In the genomic region with DNA sequence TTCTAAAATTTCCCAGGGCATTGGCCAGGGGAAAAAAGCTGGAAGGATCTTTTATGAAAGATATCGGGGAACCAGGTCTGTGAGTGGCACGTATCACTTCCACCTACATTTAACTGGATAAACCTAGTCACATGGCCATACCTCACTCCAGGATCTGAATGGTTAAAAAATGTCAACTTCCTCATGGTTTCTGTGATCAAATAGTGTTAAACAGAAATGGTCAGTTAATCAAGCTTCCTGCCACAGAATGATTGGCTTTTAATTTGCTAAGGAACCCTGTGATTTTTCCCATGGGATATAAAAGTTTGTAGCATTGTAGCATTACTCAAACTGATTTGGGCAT, we compare ENCODE assay signal across 23 cellular contexts.
DNase-seq lines count a peak whose midpoint lies in the region; ATAC-seq and TF ChIP-seq lines count a peak whose summit lies in the region.
"Had no signal": no experiment of that assay in that cellular context is flagged by ENCODE, and none has a peak within 500 bp of the region (broad histone marks: within the 10 kb centered on the region; RNA-seq: fewer than 3 reads in every experiment).

No MANE protein-coding gene starts in this region.

- H3K4me3 ChIP-seq in mammary epithelial cell (replicated peaks in 1 of 3; ENCODE audit: insufficient read depth in 1 of 3, low read depth in 2 of 3, low read length in 3 of 3) (no peak overlapping the region), breast epithelium (no peak overlapping the region), colonic mucosa (no peak overlapping the region), mesendoderm (ENCODE audit: low read length) (no peak overlapping the region), smooth muscle cell (peak overlapping the region; percentile 8)
- H3K4me3 ChIP-seq: BLaER1, GM12878 had no signal

- H2BK120ac ChIP-seq in mesendoderm (ENCODE audit: low read depth, low read length) = no peak overlapping the region

- intact Hi-C loops in mammary epithelial cell (cut with micrococcal nuclease) (no loop called here), breast epithelium (cut with DNase I; ENCODE audit: low total_unique reads) (no loop called here), colonic mucosa (cut with DNase I) (no loop called here)

- H3K36me3 ChIP-seq in mammary epithelial cell (ENCODE audit: insufficient read depth, low read length) (no peaks in the 10 kb centered on the region), breast epithelium (no peaks in the 10 kb centered on the region), colonic mucosa (no peaks in the 10 kb centered on the region), mesendoderm (ENCODE audit: control insufficient read depth, insufficient read depth, low read length) (no peaks in the 10 kb centered on the region), smooth muscle cell (ENCODE audit: low read depth) (no peaks in the 10 kb centered on the region)
- H3K36me3 ChIP-seq: BLaER1 had no signal

- H2AFZ ChIP-seq in mammary epithelial cell (ENCODE audit: low read depth, low read length) = peak overlapping the region; percentile 58
- H2AFZ ChIP-seq in smooth muscle cell (ENCODE audit: low read depth) = peak overlapping the region; percentile 4

- H3K56ac ChIP-seq in mesendoderm (ENCODE audit: low read length) = no peak overlapping the region

- H3K79me2 ChIP-seq in mammary epithelial cell (ENCODE audit: insufficient read depth, low read length) (no peaks in the 10 kb centered on the region), mesendoderm (ENCODE audit: control insufficient read depth, insufficient read depth, low read length) (no peaks in the 10 kb centered on the region), smooth muscle cell (ENCODE audit: low read depth) (no peaks in the 10 kb centered on the region)

- no peak overlapping the region for H2BK15ac ChIP-seq in mesendoderm (replicated peaks; ENCODE audit: low read depth)

- H3K4me2 ChIP-seq in mammary epithelial cell (ENCODE audit: insufficient read depth, low read depth, low read length) = no peak overlapping the region
- H3K4me2 ChIP-seq in mesendoderm (ENCODE audit: low read length) = no peak overlapping the region
- peak overlapping the region; percentile 65 for H3K4me2 ChIP-seq in smooth muscle cell
- H3K4me2 ChIP-seq: BLaER1, KMS-11 had no signal

- BruUV-seq in mammary epithelial cell (replicated peaks; lab: Mats Ljungman, UMichigan) = no TSS peak

- H3K4me1 ChIP-seq in mammary epithelial cell (ENCODE audit: insufficient read depth, low read length) = no peaks in the 10 kb centered on the region
- H3K4me1 ChIP-seq in breast epithelium = no peaks in the 10 kb centered on the region
- peaks cover 14% of the 10 kb centered on the region for H3K4me1 ChIP-seq in colonic mucosa
- H3K4me1 ChIP-seq in mesendoderm (ENCODE audit: control insufficient read depth, low read depth, low read length) = peaks cover 5% of the 10 kb centered on the region
- H3K4me1 ChIP-seq in smooth muscle cell (ENCODE audit: low read depth) = peaks cover 17% of the 10 kb centered on the region
- H3K4me1 ChIP-seq: BLaER1 had no signal

- no peak overlapping the region for H2BK5ac ChIP-seq in mesendoderm (ENCODE audit: low read length)

- no peaks in the 10 kb centered on the region for H3K79me1 ChIP-seq in mesendoderm (ENCODE audit: low read length)

- H3K27ac ChIP-seq in mammary epithelial cell (ENCODE audit: insufficient read depth, low read depth, low read length) = no peak overlapping the region
- H3K27ac ChIP-seq in breast epithelium = no peak overlapping the region
- peak overlapping the region; percentile 62 for H3K27ac ChIP-seq in colonic mucosa
- H3K27ac ChIP-seq in mesendoderm (ENCODE audit: low read depth, low read length) = no peak overlapping the region
- H3K27ac ChIP-seq in smooth muscle cell (ENCODE audit: low read depth) = peak overlapping the region; percentile 96
- H3K27ac ChIP-seq: 22Rv1, BLaER1, KMS-11 had no signal

- no peak overlapping the region for H3K9ac ChIP-seq in mammary epithelial cell (ENCODE audit: insufficient read depth, low read length)
- no peak overlapping the region for H3K9ac ChIP-seq in colonic mucosa (ENCODE audit: low read depth in 2 of 2, low read length in 2 of 2)
- no peak overlapping the region for H3K9ac ChIP-seq in mesendoderm (ENCODE audit: low read length)
- H3K9ac ChIP-seq in smooth muscle cell (ENCODE audit: low read depth) = no peak overlapping the region
- H3K9ac ChIP-seq: BLaER1, KMS-11 had no signal

- no peak for TF ChIP-seq CTCF in mammary epithelial cell (conservative IDR thresholded peaks at IDR 0.05 in 1 of 2, IDR thresholded peaks at IDR 0.05 in 1 of 2; ENCODE audit: extremely low read depth in 1 of 2, insufficient read depth in 1 of 2, low read depth in 1 of 2, low read length in 2 of 2)
- TF ChIP-seq CTCF in breast epithelium (IDR thresholded peaks at IDR 0.05) = no peak
- no peak for TF ChIP-seq CTCF in colonic mucosa (IDR thresholded peaks at IDR 0.05)
- no peak for TF ChIP-seq CTCF in smooth muscle cell (IDR thresholded peaks at IDR 0.05; ENCODE audit: borderline replicate concordance, insufficient read depth, poor library complexity, severe bottlenecking)

- no peak overlapping the region for H2AK5ac ChIP-seq in mesendoderm (ENCODE audit: low read length)

- H3K9me3 ChIP-seq in mammary epithelial cell (replicated peaks; ENCODE audit: insufficient read depth, low read length) = no peaks in the 10 kb centered on the region
- no peaks in the 10 kb centered on the region for H3K9me3 ChIP-seq in breast epithelium
- no peaks in the 10 kb centered on the region for H3K9me3 ChIP-seq in colonic mucosa
- no peaks in the 10 kb centered on the region for H3K9me3 ChIP-seq in smooth muscle cell (replicated peaks; ENCODE audit: low read depth)
- H3K9me3 ChIP-seq: BLaER1 had no signal

- in situ Hi-C loops in mammary epithelial cell (cut with MboI; ENCODE audit: low sequenced_read_pairs in 2 of 2) = no loop called here

- peaks cover 19% of the 10 kb centered on the region for H3F3A ChIP-seq in smooth muscle cell (ENCODE audit: low read depth)

- no peak for TF ChIP-seq POLR2A in breast epithelium (IDR thresholded peaks at IDR 0.05)

- H4K5ac ChIP-seq in mesendoderm (ENCODE audit: low read length) = no peak overlapping the region

- H3K4ac ChIP-seq in mesendoderm (ENCODE audit: low read depth, low read length) = no peak overlapping the region

- H3K23ac ChIP-seq in mesendoderm (ENCODE audit: low read length) = no peak overlapping the region

- no peaks in the 10 kb centered on the region for H4K20me1 ChIP-seq in mammary epithelial cell (ENCODE audit: insufficient read depth, low read length)
- no peaks in the 10 kb centered on the region for H4K20me1 ChIP-seq in smooth muscle cell (ENCODE audit: low read depth)
- H4K20me1 ChIP-seq: BLaER1 had no signal

- H4K8ac ChIP-seq in mesendoderm (ENCODE audit: low read depth, low read length) = no peak overlapping the region

- CTCF ChIA-PET in mammary epithelial cell (lab: Charles Lee; ENCODE audit: low non-redundant PET) = no interaction called here

- no peaks in the 10 kb centered on the region for H3K27me3 ChIP-seq in mammary epithelial cell (ENCODE audit: insufficient read depth, low read length)
- H3K27me3 ChIP-seq in breast epithelium = no peaks in the 10 kb centered on the region
- H3K27me3 ChIP-seq in colonic mucosa = no peaks in the 10 kb centered on the region
- no peaks in the 10 kb centered on the region for H3K27me3 ChIP-seq in mesendoderm (ENCODE audit: insufficient read depth, low read length, poor library complexity)
- no peaks in the 10 kb centered on the region for H3K27me3 ChIP-seq in smooth muscle cell (ENCODE audit: low read depth)
- H3K27me3 ChIP-seq: BLaER1 had no signal

- no peak for DNase-seq in mammary epithelial cell
- DNase-seq in breast epithelium (ENCODE audit: low spot score in 2 of 2) = no peak
- DNase-seq in colonic mucosa = no peak
- DNase-seq in mesendoderm = peak; percentile 10
- DNase-seq in smooth muscle cell (lab: John Stamatoyannopoulos, UW; ENCODE audit: unreplicated experiment) = no peak
- no peak for DNase-seq in NCI-H510A treated with DMSO at 0.1 percent for 48 hours (lab: John Stamatoyannopoulos, UW)
- DNase-seq in NCI-H2107 treated with DMSO at 0.1 percent for 48 hours (lab: John Stamatoyannopoulos, UW; ENCODE audit: unreplicated experiment) = no peak
- DNase-seq: ACHN; CD4-positive, alpha-beta T cell; DND-41; IMR-90; NCI-H1092 treated with DMSO at 0.1 percent for 48 hours; NCI-H1436 treated with DMSO at 0.1 percent for 48 hours; NCI-H1930; NCI-H345; NCI-H524 treated with DMSO at 0.1 percent for 48 hours; NCI-H82 had no signal

- dilution Hi-C loops in mammary epithelial cell (cut with HindIII; ENCODE audit: low sequenced_read_pairs) = no loop called here

- no peak for ATAC-seq in HG02610 (IDR thresholded peaks at IDR 0.05; ENCODE audit: unreplicated experiment)
- ATAC-seq: GM12878, Right ventricle myocardium inferior had no signal

- WGBS in mammary epithelial cell (ENCODE audit: low coverage, missing lambda C conversion rate) = 53% methylated on average over 2 of the region's 2 CpGs
- WGBS in mesendoderm (ENCODE audit: extremely low coverage, insufficient coverage, low lambda C conversion rate) = no CpG with 5 or more reads among the region's 2 CpGs
- WGBS in smooth muscle cell (ENCODE audit: low lambda C conversion rate) = 41% methylated on average over 2 of the region's 2 CpGs

- H3K18ac ChIP-seq in mesendoderm (ENCODE audit: low read length) = no peak overlapping the region

Comparison
In these comparisons a context has a peak if more than half of its experiments do, and no peak if none do; other contexts are left out.
1. H3K27ac ChIP-seq: peak in colonic mucosa (single experiment) and smooth muscle cell (single experiment); none in mammary epithelial cell (single experiment), breast epithelium (0 of 2) and mesendoderm (single experiment).